ENCODE assay signal across 37 cellular contexts in genomic region chr1:94969137-94969536, GRCh38.
"Had no signal": no experiment of that assay in that cellular context is flagged by ENCODE, and none has a peak within 500 bp of the region (broad histone marks: within the 10 kb centered on the region; RNA-seq: fewer than 3 reads in every experiment).

No MANE protein-coding gene starts in this region.

- H3K9me3 Mint-ChIP-seq: activated CD4-positive, alpha-beta memory T cell treated with anti-CD3 and anti-CD28 coated beads, Interleukin-2, amount 10 ng/mL, durations not matched to agents 7 days and 5 days; activated CD4-positive, alpha-beta T cell treated with anti-CD3 and anti-CD28 coated beads, Interleukin-2, amount 10 ng/mL, durations not matched to agents 7 days and 5 days; activated naive CD4-positive, alpha-beta T cell treated with anti-CD3 and anti-CD28 coated beads, Interleukin-2, amount 10 ng/mL, durations not matched to agents 7 days and 5 days; activated naive CD4-positive, alpha-beta T cell treated with anti-CD3 and anti-CD28 coated beads, Interleukin-2, amount 50 U/mL, for 24 hours; activated naive CD8-positive, alpha-beta T cell treated with anti-CD3 and anti-CD28 coated beads, Interleukin-2, amount 10 ng/mL, durations not matched to agents 7 days and 5 days; activated naive CD8-positive, alpha-beta T cell treated with anti-CD3 and anti-CD28 coated beads, Interleukin-2, amount 50 U/mL, for 24 hours; activated T-cell treated with anti-CD3 and anti-CD28 coated beads, Interleukin-2, amount 50 U/mL, for 24 hours; activated T-helper 2 cell treated with anti-CD3 and anti-CD28 coated beads, Interferon-gamma antibody, Interleukin-2, Interleukin-4, amounts not matched to agents 10 μg/mL and 5 μg/mL and 100 μg/mL, durations not matched to agents 14 hours and 24 hours and 36 hours; central memory CD8-positive, alpha-beta T cell; T-helper 1 cell treated with Interleukin-12 subunit alpha and Interleukin-12 subunit beta and Interleukin-4 antibody, amounts not matched to agents 30 μg/mL and 1 μg/mL, for 36 hours; T-helper 2 cell treated with Interferon-gamma antibody and Interleukin-4, amounts not matched to agents 5 μg/mL and 100 μg/mL, for 36 hours had no signal

- H3K4me3 ChIP-seq: ascending aorta, cardiac muscle cell had no signal

- H3K4me3 Mint-ChIP-seq: activated CD4-positive, alpha-beta memory T cell treated with anti-CD3 and anti-CD28 coated beads, Interleukin-2, amount 10 ng/mL, durations not matched to agents 7 days and 5 days; activated CD4-positive, alpha-beta T cell treated with anti-CD3 and anti-CD28 coated beads for 36 hours; activated CD4-positive, alpha-beta T cell treated with anti-CD3 and anti-CD28 coated beads, Interleukin-2, amount 10 ng/mL, durations not matched to agents 7 days and 5 days; activated CD8-positive, alpha-beta memory T cell treated with anti-CD3 and anti-CD28 coated beads, Interleukin-2, amount 10 ng/mL, durations not matched to agents 7 days and 5 days; activated CD8-positive, alpha-beta T cell treated with anti-CD3 and anti-CD28 coated beads, Interleukin-2, amount 10 ng/mL, durations not matched to agents 7 days and 5 days; activated naive CD4-positive, alpha-beta T cell treated with anti-CD3 and anti-CD28 coated beads, Interleukin-2, amount 10 ng/mL, durations not matched to agents 7 days and 5 days; activated naive CD4-positive, alpha-beta T cell treated with anti-CD3 and anti-CD28 coated beads, Interleukin-2, amount 50 U/mL, for 24 hours; activated naive CD8-positive, alpha-beta T cell; activated naive CD8-positive, alpha-beta T cell treated with anti-CD3 and anti-CD28 coated beads, Interleukin-2, amount 10 ng/mL, durations not matched to agents 7 days and 5 days; activated naive CD8-positive, alpha-beta T cell treated with anti-CD3 and anti-CD28 coated beads, Interleukin-2, amount 50 U/mL, for 24 hours; activated T-cell treated with anti-CD3 and anti-CD28 coated beads, Interleukin-2, amount 50 U/mL, for 24 hours; brain; central memory CD8-positive, alpha-beta T cell; T-helper 1 cell treated with Interleukin-12 subunit alpha and Interleukin-12 subunit beta and Interleukin-4 antibody, amounts not matched to agents 30 μg/mL and 1 μg/mL, for 36 hours; T-helper 2 cell treated with Interferon-gamma antibody and Interleukin-4, amounts not matched to agents 5 μg/mL and 100 μg/mL, for 36 hours had no signal

- H3K27me3 Mint-ChIP-seq: activated CD4-positive, alpha-beta memory T cell treated with anti-CD3 and anti-CD28 coated beads, Interleukin-2, amount 10 ng/mL, durations not matched to agents 7 days and 5 days; activated CD4-positive, alpha-beta T cell treated with anti-CD3 and anti-CD28 coated beads for 36 hours; activated CD4-positive, alpha-beta T cell treated with anti-CD3 and anti-CD28 coated beads, Interleukin-2, amount 10 ng/mL, durations not matched to agents 7 days and 5 days; activated CD8-positive, alpha-beta memory T cell treated with anti-CD3 and anti-CD28 coated beads, Interleukin-2, amount 10 ng/mL, durations not matched to agents 7 days and 5 days; activated naive CD4-positive, alpha-beta T cell treated with anti-CD3 and anti-CD28 coated beads, Interleukin-2, amount 10 ng/mL, durations not matched to agents 7 days and 5 days; activated naive CD4-positive, alpha-beta T cell treated with anti-CD3 and anti-CD28 coated beads, Interleukin-2, amount 50 U/mL, for 24 hours; activated naive CD8-positive, alpha-beta T cell; activated naive CD8-positive, alpha-beta T cell treated with anti-CD3 and anti-CD28 coated beads, Interleukin-2, amount 10 ng/mL, durations not matched to agents 7 days and 5 days; activated naive CD8-positive, alpha-beta T cell treated with anti-CD3 and anti-CD28 coated beads, Interleukin-2, amount 50 U/mL, for 24 hours; activated T-cell treated with anti-CD3 and anti-CD28 coated beads, Interleukin-2, amount 50 U/mL, for 24 hours; brain; central memory CD8-positive, alpha-beta T cell had no signal

- H3K27me3 ChIP-seq: ascending aorta, cardiac muscle cell had no signal

- DNase-seq: activated CD4-positive, alpha-beta memory T cell treated with anti-CD3 and anti-CD28 coated beads, Interleukin-2, amount 10 ng/mL, durations not matched to agents 7 days and 5 days; activated CD4-positive, alpha-beta T cell treated with anti-CD3 and anti-CD28 coated beads for 1 hour; activated CD4-positive, alpha-beta T cell treated with anti-CD3 and anti-CD28 coated beads for 36 hours; activated CD4-positive, alpha-beta T cell treated with anti-CD3 and anti-CD28 coated beads for 48 hours; activated CD4-positive, alpha-beta T cell treated with anti-CD3 and anti-CD28 coated beads, Interleukin-2, amount 10 ng/mL, durations not matched to agents 7 days and 5 days; activated CD4-positive, alpha-beta T cell treated with anti-CD3 and anti-CD28 coated beads, Interleukin-2, amount 50 U/mL, for 48 hours; activated CD4-positive, CD25-positive, alpha-beta regulatory T cell; activated CD8-positive, alpha-beta memory T cell treated with anti-CD3 and anti-CD28 coated beads for 24 hours; activated CD8-positive, alpha-beta memory T cell treated with anti-CD3 and anti-CD28 coated beads, Interleukin-2, amount 10 ng/mL, durations not matched to agents 7 days and 5 days; activated CD8-positive, alpha-beta memory T cell treated with anti-CD3 and anti-CD28 coated beads, Interleukin-2, amount 50 U/mL, for 48 hours; activated CD8-positive, alpha-beta T cell treated with anti-CD3 and anti-CD28 coated beads, Interleukin-2, amount 10 ng/mL, durations not matched to agents 7 days and 5 days; activated effector memory CD4-positive, alpha-beta T cell treated with Interleukin-2 at 50 U/mL for 16 hours; activated gamma-delta T cell; activated naive CD4-positive, alpha-beta T cell treated with anti-CD3 and anti-CD28 coated beads, Interleukin-2, amount 10 ng/mL, durations not matched to agents 7 days and 5 days; activated naive CD4-positive, alpha-beta T cell treated with Interleukin-2 at 50 U/mL for 16 hours; activated naive CD8-positive, alpha-beta T cell treated with anti-CD3 and anti-CD28 coated beads, Interleukin-2, amount 10 ng/mL, durations not matched to agents 7 days and 5 days; activated naive CD8-positive, alpha-beta T cell treated with anti-CD3 and anti-CD28 coated beads, Interleukin-2, amount 50 U/mL, for 24 hours; activated T-cell treated with anti-CD3 and anti-CD28 coated beads, Interleukin-2, amount 50 U/mL, for 24 hours; activated T-cell treated with anti-CD3 and anti-CD28 coated beads, Interleukin-2, amount 50 U/mL, for 48 hours; amygdala; anterior cingulate cortex; caudate nucleus; cerebellar nuclear complex; T-helper 1 cell; T-helper 2 cell; T-helper 9 cell had no signal

- H3K27ac Mint-ChIP-seq: activated CD4-positive, alpha-beta memory T cell treated with anti-CD3 and anti-CD28 coated beads, Interleukin-2, amount 10 ng/mL, durations not matched to agents 7 days and 5 days; activated CD4-positive, alpha-beta T cell treated with anti-CD3 and anti-CD28 coated beads for 36 hours; activated CD4-positive, alpha-beta T cell treated with anti-CD3 and anti-CD28 coated beads, Interleukin-2, amount 10 ng/mL, durations not matched to agents 7 days and 5 days; activated CD8-positive, alpha-beta memory T cell treated with anti-CD3 and anti-CD28 coated beads, Interleukin-2, amount 10 ng/mL, durations not matched to agents 7 days and 5 days; activated CD8-positive, alpha-beta T cell treated with anti-CD3 and anti-CD28 coated beads, Interleukin-2, amount 10 ng/mL, durations not matched to agents 7 days and 5 days; activated naive CD4-positive, alpha-beta T cell treated with anti-CD3 and anti-CD28 coated beads, Interleukin-2, amount 10 ng/mL, durations not matched to agents 7 days and 5 days; activated naive CD4-positive, alpha-beta T cell treated with anti-CD3 and anti-CD28 coated beads, Interleukin-2, amount 50 U/mL, for 24 hours; activated naive CD8-positive, alpha-beta T cell; activated naive CD8-positive, alpha-beta T cell treated with anti-CD3 and anti-CD28 coated beads, Interleukin-2, amount 10 ng/mL, durations not matched to agents 7 days and 5 days; activated naive CD8-positive, alpha-beta T cell treated with anti-CD3 and anti-CD28 coated beads, Interleukin-2, amount 50 U/mL, for 24 hours; activated T-cell treated with anti-CD3 and anti-CD28 coated beads, Interleukin-2, amount 50 U/mL, for 24 hours; activated T-helper 2 cell treated with anti-CD3 and anti-CD28 coated beads, Interferon-gamma antibody, Interleukin-2, Interleukin-4, amounts not matched to agents 10 μg/mL and 5 μg/mL and 100 μg/mL, durations not matched to agents 14 hours and 24 hours and 36 hours; T-helper 1 cell treated with Interleukin-12 subunit alpha and Interleukin-12 subunit beta and Interleukin-4 antibody, amounts not matched to agents 30 μg/mL and 1 μg/mL, for 36 hours; T-helper 2 cell treated with Interferon-gamma antibody and Interleukin-4, amounts not matched to agents 5 μg/mL and 100 μg/mL, for 36 hours had no signal

- H3K36me3 ChIP-seq: ascending aorta, cardiac muscle cell had no signal

- H3K36me3 Mint-ChIP-seq: activated CD8-positive, alpha-beta memory T cell treated with anti-CD3 and anti-CD28 coated beads, Interleukin-2, amount 10 ng/mL, durations not matched to agents 7 days and 5 days; activated naive CD4-positive, alpha-beta T cell treated with anti-CD3 and anti-CD28 coated beads, Interleukin-2, amount 10 ng/mL, durations not matched to agents 7 days and 5 days; activated naive CD4-positive, alpha-beta T cell treated with anti-CD3 and anti-CD28 coated beads, Interleukin-2, amount 50 U/mL, for 24 hours; activated naive CD8-positive, alpha-beta T cell treated with anti-CD3 and anti-CD28 coated beads, Interleukin-2, amount 10 ng/mL, durations not matched to agents 7 days and 5 days; brain had no signal

- H3K9me3 ChIP-seq: ascending aorta had no signal

- ATAC-seq: activated CD4-positive, alpha-beta T cell treated with anti-CD3 and anti-CD28 coated beads for 36 hours; activated CD4-positive, CD25-positive, alpha-beta regulatory T cell treated with anti-CD3 and anti-CD28 coated beads, Interleukin-2, amount 50 U/mL, for 24 hours; activated CD8-positive, alpha-beta memory T cell treated with anti-CD3 and anti-CD28 coated beads, Interleukin-2, amount 10 ng/mL, durations not matched to agents 7 days and 5 days; activated CD8-positive, alpha-beta T cell treated with anti-CD3 and anti-CD28 coated beads, Interleukin-2, amount 10 ng/mL, durations not matched to agents 7 days and 5 days; activated naive CD8-positive, alpha-beta T cell treated with anti-CD3 and anti-CD28 coated beads, Interleukin-2, amount 50 U/mL, for 24 hours had no signal

- H3K4me1 Mint-ChIP-seq: activated CD4-positive, alpha-beta memory T cell treated with anti-CD3 and anti-CD28 coated beads, Interleukin-2, amount 10 ng/mL, durations not matched to agents 7 days and 5 days; activated CD4-positive, alpha-beta T cell treated with anti-CD3 and anti-CD28 coated beads for 36 hours; activated CD4-positive, alpha-beta T cell treated with anti-CD3 and anti-CD28 coated beads, Interleukin-2, amount 10 ng/mL, durations not matched to agents 7 days and 5 days; activated CD8-positive, alpha-beta memory T cell treated with anti-CD3 and anti-CD28 coated beads, Interleukin-2, amount 10 ng/mL, durations not matched to agents 7 days and 5 days; activated naive CD4-positive, alpha-beta T cell treated with anti-CD3 and anti-CD28 coated beads, Interleukin-2, amount 10 ng/mL, durations not matched to agents 7 days and 5 days; activated naive CD4-positive, alpha-beta T cell treated with anti-CD3 and anti-CD28 coated beads, Interleukin-2, amount 50 U/mL, for 24 hours; activated naive CD8-positive, alpha-beta T cell treated with anti-CD3 and anti-CD28 coated beads, Interleukin-2, amount 10 ng/mL, durations not matched to agents 7 days and 5 days; activated naive CD8-positive, alpha-beta T cell treated with anti-CD3 and anti-CD28 coated beads, Interleukin-2, amount 50 U/mL, for 24 hours; central memory CD8-positive, alpha-beta T cell had no signal

- H3K27ac ChIP-seq: ascending aorta, cardiac muscle cell, VCaP had no signal
